1 cellular context compared by ENCODE assay signal in the genomic region with DNA sequence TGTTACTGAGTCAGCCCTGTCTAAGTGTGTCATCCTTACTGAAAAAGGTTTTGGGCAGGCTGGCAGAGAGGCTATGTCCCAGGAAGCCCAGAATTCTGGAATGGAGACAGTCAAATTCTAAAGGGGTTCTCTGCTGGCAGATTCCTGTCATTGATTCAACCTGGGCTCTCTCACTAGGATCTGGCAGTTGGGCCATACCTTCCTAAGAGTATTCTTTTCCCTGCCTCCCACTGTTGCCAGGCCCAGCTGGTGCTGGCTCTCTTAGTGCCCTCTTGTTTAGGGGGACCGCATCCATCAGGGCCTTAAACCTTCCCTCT.
TF ChIP-seq lines count a peak whose summit lies in the region.

No MANE protein-coding gene starts in this region.

TF ChIP-seq in IMR-90, 13 proteins besides CTCF, POLR2A, EP300 and RAD21:
- TF ChIP-seq NFE2L2 (IDR thresholded peaks at IDR 0.05; ENCODE audit: low read depth, low read length): no peak
- TF ChIP-seq, protein P1, sequence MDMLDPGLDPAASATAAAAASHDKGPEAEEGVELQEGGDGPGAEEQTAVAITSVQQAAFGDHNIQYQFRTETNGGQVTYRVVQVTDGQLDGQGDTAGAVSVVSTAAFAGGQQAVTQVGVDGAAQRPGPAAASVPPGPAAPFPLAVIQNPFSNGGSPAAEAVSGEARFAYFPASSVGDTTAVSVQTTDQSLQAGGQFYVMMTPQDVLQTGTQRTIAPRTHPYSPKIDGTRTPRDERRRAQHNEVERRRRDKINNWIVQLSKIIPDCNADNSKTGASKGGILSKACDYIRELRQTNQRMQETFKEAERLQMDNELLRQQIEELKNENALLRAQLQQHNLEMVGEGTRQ (IDR thresholded peaks at IDR 0.05; ENCODE audit: low read depth, low read length): no peak
